13 cellular contexts compared by ENCODE assay signal in genomic region chr19:5030822-5031221, GRCh38.
A peak's percentile ranks its signal among the peaks of the same experiment; 100 is the strongest.
DNase-seq lines count a peak whose midpoint lies in the region; ATAC-seq and TF ChIP-seq lines count a peak whose summit lies in the region.
"Had no signal": no experiment of that assay in that cellular context is flagged by ENCODE, and none has a peak within 500 bp of the region (broad histone marks: within the 10 kb centered on the region; RNA-seq: fewer than 3 reads in every experiment).

No MANE protein-coding gene starts in this region.

- 82 to 89% methylated on average over 13 of the region's 13 CpGs for WGBS in aorta, 2 donors

- H3K4me3 Mint-ChIP-seq in activated B cell treated with CpG ODN at 0.5 μM for 24 hours (no peak overlapping the region), mesothelial cell of epicardium (no peak overlapping the region)
- no peak overlapping the region for H3K4me3 Mint-ChIP-seq in activated T-helper 2 cell treated with anti-CD3 and anti-CD28 coated beads, Interferon-gamma antibody, Interleukin-2, Interleukin-4, amounts not matched to agents 10 μg/mL and 5 μg/mL and 100 μg/mL, durations not matched to agents 14 hours and 24 hours and 36 hours (ENCODE audit: low read depth)
- H3K4me3 Mint-ChIP-seq: activated CD8-positive, alpha-beta T cell treated with anti-CD3 and anti-CD28 coated beads for 36 hours; CD4-positive, CD25-positive, alpha-beta regulatory T cell; nephron; stimulated activated naive B cell treated with anti-CD40 and anti-IgM and Interleukin-4, amounts not matched to agents 10 μg/mL and 1 μg/mL and 100 μg/mL, for 72 hours had no signal

- ATAC-seq in activated B cell treated with CpG ODN at 0.5 μM for 24 hours (ENCODE audit: low read depth) (no peak), aorta (ENCODE audit: low FRiP score) (peak; percentile 34)

- DNase-seq in cardiac muscle cell (ENCODE audit: low read depth in 1 of 2, low spot score in 1 of 2): no peak
- no peak for DNase-seq in cardiac septum (ENCODE audit: low spot score)
- no peak for DNase-seq in activated B cell treated with CpG ODN at 0.5 μM for 24 hours
- no peak for DNase-seq in mesothelial cell of epicardium (ENCODE audit: low spot score in 2 of 2, unreplicated experiment in 2 of 2)
- DNase-seq in aorta: no peak
- no peak for DNase-seq in retina
- no peak for DNase-seq in cerebellum (ENCODE audit: low spot score)
- no peak for DNase-seq in activated T-helper 2 cell treated with anti-CD3 and anti-CD28 coated beads, Interferon-gamma antibody, Interleukin-2, Interleukin-4, amounts not matched to agents 10 μg/mL and 5 μg/mL and 100 μg/mL, durations not matched to agents 14 hours and 24 hours and 36 hours (ENCODE audit: low spot score)

- H3K27ac Mint-ChIP-seq in activated B cell treated with CpG ODN at 0.5 μM for 24 hours: peak overlapping the region; percentile 53
- H3K27ac Mint-ChIP-seq in mesothelial cell of epicardium: peak overlapping the region; percentile 25
- H3K27ac Mint-ChIP-seq in activated T-helper 2 cell treated with anti-CD3 and anti-CD28 coated beads, Interferon-gamma antibody, Interleukin-2, Interleukin-4, amounts not matched to agents 10 μg/mL and 5 μg/mL and 100 μg/mL, durations not matched to agents 14 hours and 24 hours and 36 hours: no peak overlapping the region
- H3K27ac Mint-ChIP-seq: activated CD8-positive, alpha-beta T cell treated with anti-CD3 and anti-CD28 coated beads for 36 hours; CD4-positive, CD25-positive, alpha-beta regulatory T cell; nephron had no signal

- H3K27me3 Mint-ChIP-seq in activated B cell treated with CpG ODN at 0.5 μM for 24 hours (no peaks in the 10 kb centered on the region), mesothelial cell of epicardium (ENCODE audit: low read depth) (no peaks in the 10 kb centered on the region)
- H3K27me3 Mint-ChIP-seq in activated T-helper 2 cell treated with anti-CD3 and anti-CD28 coated beads, Interferon-gamma antibody, Interleukin-2, Interleukin-4, amounts not matched to agents 10 μg/mL and 5 μg/mL and 100 μg/mL, durations not matched to agents 14 hours and 24 hours and 36 hours (ENCODE audit: low read depth): no peaks in the 10 kb centered on the region
- H3K27me3 Mint-ChIP-seq: activated CD8-positive, alpha-beta T cell treated with anti-CD3 and anti-CD28 coated beads for 36 hours; CD4-positive, CD25-positive, alpha-beta regulatory T cell; stimulated activated naive B cell treated with anti-CD40 and anti-IgM and Interleukin-4, amounts not matched to agents 10 μg/mL and 1 μg/mL and 100 μg/mL, for 72 hours had no signal

- H3K36me3 ChIP-seq in cardiac muscle cell: peaks cover 9% of the 10 kb centered on the region
- H3K36me3 ChIP-seq in aorta (ENCODE audit: control insufficient read depth in 1 of 2, insufficient read depth in 2 of 2, low read length in 1 of 2): no peaks in the 10 kb centered on the region

- intact Hi-C loops in cardiac septum (cut with DNase I): loop anchor here (2.0 to 5.0 kb wide), 3 partner anchors 64 to 220 kb away; partner anchors contain the start of gene KDM4B
- intact Hi-C loops in activated B cell treated with CpG ODN at 0.5 μM for 24 hours (cut with micrococcal nuclease): loop anchor here (1.0 to 2.0 kb wide), 5 partner anchors 63 to 299 kb away; no protein-coding TSS in a partner anchor
- intact Hi-C loops in aorta (cut with DNase I): loop anchor here (1.0 to 10.0 kb wide), 6 partner anchors 119 to 306 kb away; partner anchors contain the start of gene DPP9 (in 1 of the 2)
- intact Hi-C loops in activated T-helper 2 cell treated with anti-CD3 and anti-CD28 coated beads, Interferon-gamma antibody, Interleukin-2, Interleukin-4, amounts not matched to agents 10 μg/mL and 5 μg/mL and 100 μg/mL, durations not matched to agents 14 hours and 24 hours and 36 hours (cut with micrococcal nuclease): loop anchor here (2.0 to 10.0 kb wide), 3 partner anchors 30 to 216 kb away; no protein-coding TSS in a partner anchor

- CTCF ChIA-PET in activated B cell treated with CpG ODN at 0.5 μM for 24 hours (lab: Charles Lee): interaction anchor here (0.7 to 5.9 kb wide), 14 partner anchors 16 to 298 kb away, joined by 3 to 94 read pairs (median 4); partner anchors contain the start of gene KDM4B

- H3K4me1 ChIP-seq in cardiac muscle cell (ENCODE audit: low read depth) (peaks cover 12% of the 10 kb centered on the region), aorta (ENCODE audit: control insufficient read depth in 1 of 2, insufficient read depth in 2 of 2, low read length in 2 of 2) (no peaks in the 10 kb centered on the region)

- H3K36me3 Mint-ChIP-seq in activated B cell treated with CpG ODN at 0.5 μM for 24 hours (ENCODE audit: low read depth): peaks cover 22% of the 10 kb centered on the region
- H3K36me3 Mint-ChIP-seq in mesothelial cell of epicardium: peaks cover 14% of the 10 kb centered on the region
- peaks cover 15% of the 10 kb centered on the region for H3K36me3 Mint-ChIP-seq in activated T-helper 2 cell treated with anti-CD3 and anti-CD28 coated beads, Interferon-gamma antibody, Interleukin-2, Interleukin-4, amounts not matched to agents 10 μg/mL and 5 μg/mL and 100 μg/mL, durations not matched to agents 14 hours and 24 hours and 36 hours (ENCODE audit: low read depth)
- H3K36me3 Mint-ChIP-seq: CD4-positive, CD25-positive, alpha-beta regulatory T cell had no signal

- TF ChIP-seq CTCF in cardiac muscle cell (IDR thresholded peaks at IDR 0.05; ENCODE audit: low read depth, low read length) (no peak), activated B cell treated with CpG ODN at 0.5 μM for 24 hours (IDR thresholded peaks at IDR 0.05) (no peak), mesothelial cell of epicardium (IDR thresholded peaks at IDR 0.05; ENCODE audit: unreplicated experiment) (no peak)

- POLR2A ChIA-PET in activated B cell treated with CpG ODN at 0.5 μM for 24 hours (lab: Charles Lee): interaction anchor here (0.6 to 1.6 kb wide), 5 partner anchors 62 to 240 kb away, joined by 3 to 10 read pairs (median 4); partner anchors contain the start of genes KDM4B and PLIN3

- H3K4me3 ChIP-seq in cardiac muscle cell: no peak overlapping the region
- H3K4me3 ChIP-seq in aorta (ENCODE audit: low read length in 2 of 2): no peak overlapping the region
- H3K4me3 ChIP-seq: heart right ventricle had no signal

- peaks cover 20% of the 10 kb centered on the region for H3K4me1 Mint-ChIP-seq in activated B cell treated with CpG ODN at 0.5 μM for 24 hours
- H3K4me1 Mint-ChIP-seq in mesothelial cell of epicardium: no peaks in the 10 kb centered on the region
- no peaks in the 10 kb centered on the region for H3K4me1 Mint-ChIP-seq in activated T-helper 2 cell treated with anti-CD3 and anti-CD28 coated beads, Interferon-gamma antibody, Interleukin-2, Interleukin-4, amounts not matched to agents 10 μg/mL and 5 μg/mL and 100 μg/mL, durations not matched to agents 14 hours and 24 hours and 36 hours (ENCODE audit: low read depth)

- H3K27ac ChIP-seq in cardiac muscle cell: peak overlapping the region; percentile 72
- H3K27ac ChIP-seq in aorta (ENCODE audit: low read depth in 1 of 2, low read length in 2 of 2): no peak overlapping the region
- H3K27ac ChIP-seq: heart right ventricle had no signal

- H3K9me3 ChIP-seq in cardiac muscle cell (ENCODE audit: low read depth): no peaks in the 10 kb centered on the region
- H3K9me3 ChIP-seq in aorta (ENCODE audit: control insufficient read depth, low read length): no peaks in the 10 kb centered on the region
- H3K9me3 ChIP-seq: heart right ventricle had no signal

- H3K27me3 ChIP-seq in cardiac muscle cell (no peaks in the 10 kb centered on the region), aorta (ENCODE audit: control insufficient read depth in 1 of 2, insufficient read depth in 2 of 2, low read length in 1 of 2) (no peaks in the 10 kb centered on the region)
- H3K27me3 ChIP-seq: heart right ventricle had no signal

- H3K9me3 Mint-ChIP-seq in activated B cell treated with CpG ODN at 0.5 μM for 24 hours (no peaks in the 10 kb centered on the region), mesothelial cell of epicardium (no peaks in the 10 kb centered on the region)
- H3K9me3 Mint-ChIP-seq in activated T-helper 2 cell treated with anti-CD3 and anti-CD28 coated beads, Interferon-gamma antibody, Interleukin-2, Interleukin-4, amounts not matched to agents 10 μg/mL and 5 μg/mL and 100 μg/mL, durations not matched to agents 14 hours and 24 hours and 36 hours: no peaks in the 10 kb centered on the region
- H3K9me3 Mint-ChIP-seq: activated CD8-positive, alpha-beta T cell treated with anti-CD3 and anti-CD28 coated beads for 36 hours; CD4-positive, CD25-positive, alpha-beta regulatory T cell; nephron; stimulated activated naive B cell treated with anti-CD40 and anti-IgM and Interleukin-4, amounts not matched to agents 10 μg/mL and 1 μg/mL and 100 μg/mL, for 72 hours had no signal
